ENCODE assay signal across 1 cellular context in the genomic region with DNA sequence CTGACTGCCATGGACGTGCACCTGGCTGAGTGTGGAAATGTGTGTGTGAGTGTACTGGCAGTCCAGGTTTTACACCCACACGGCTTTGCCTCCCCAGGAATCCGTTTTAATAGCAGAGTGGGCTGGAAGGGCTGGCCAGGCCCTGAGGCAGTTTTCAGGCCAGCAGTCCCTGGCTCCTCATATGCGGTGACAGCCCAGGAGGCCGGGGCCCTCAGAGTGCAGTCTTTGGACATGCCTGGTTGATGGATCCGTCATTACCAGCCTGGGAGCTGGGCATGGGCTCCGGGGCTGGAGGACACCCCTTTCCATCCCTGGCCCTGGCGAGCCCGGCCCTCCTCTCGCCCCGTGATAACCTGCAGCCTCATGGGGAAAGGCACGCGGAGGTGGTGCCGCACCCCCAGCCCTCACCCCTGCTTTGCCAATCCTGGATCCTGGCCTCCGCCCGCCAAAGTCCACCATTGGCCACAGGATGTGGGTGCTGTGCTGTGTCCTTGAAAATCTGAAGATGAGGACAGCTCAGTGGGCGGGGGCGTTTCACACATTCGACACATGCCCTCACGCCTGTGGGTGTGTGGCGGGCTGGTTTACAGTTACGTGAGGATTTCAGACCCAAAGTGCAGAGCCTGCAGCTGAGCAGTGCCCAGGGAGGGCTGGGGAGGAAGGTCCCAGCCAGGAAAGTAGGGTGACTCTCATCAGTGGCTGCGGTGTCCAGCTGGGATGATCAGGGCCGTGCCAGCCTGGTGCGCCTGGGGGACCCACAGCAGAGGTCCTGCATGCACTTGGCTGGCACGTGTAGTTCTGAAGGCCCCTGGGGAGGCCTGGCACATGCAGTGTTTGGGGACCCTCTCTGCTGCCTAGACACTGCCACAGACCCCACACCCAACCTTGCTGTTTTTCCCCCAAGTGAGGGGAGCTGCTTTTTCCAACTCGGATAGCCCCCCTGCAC.
TF ChIP-seq lines count a peak whose summit lies in the region.

No MANE protein-coding gene starts in this region.

TF ChIP-seq in HCT116, 20 proteins besides CTCF, POLR2A, EP300 and RAD21:
- no peak for TF ChIP-seq EGR1 (IDR thresholded peaks at IDR 0.05; ENCODE audit: low read depth)
- TF ChIP-seq ELF1 (IDR thresholded peaks at IDR 0.05; ENCODE audit: borderline replicate concordance, low read depth) = no peak
- no peak for TF ChIP-seq JUND (IDR thresholded peaks at IDR 0.05)
- no peak for TF ChIP-seq CBX3 (IDR thresholded peaks at IDR 0.05; ENCODE audit: low read depth)
- no peak for TF ChIP-seq POLR2AphosphoS5 (IDR thresholded peaks at IDR 0.05; ENCODE audit: low read depth, low read length)
- TF ChIP-seq ZFX (IDR thresholded peaks at IDR 0.05) = no peak
- TF ChIP-seq ATF3 (IDR thresholded peaks at IDR 0.05) = no peak
- no peak for TF ChIP-seq CEBPB (IDR thresholded peaks at IDR 0.05; ENCODE audit: low read depth)
- no peak for TF ChIP-seq FOSL1 (IDR thresholded peaks at IDR 0.05; ENCODE audit: low read depth)
- TF ChIP-seq SP1 (IDR thresholded peaks at IDR 0.05; ENCODE audit: low read depth) = no peak
- TF ChIP-seq SRF (IDR thresholded peaks at IDR 0.05; ENCODE audit: low read depth) = no peak
- no peak for TF ChIP-seq ZNF274 (IDR thresholded peaks at IDR 0.05; ENCODE audit: low read depth, low read length)
- TF ChIP-seq EZH2phosphoT487 (IDR thresholded peaks at IDR 0.05; ENCODE audit: borderline replicate concordance) = no peak
- TF ChIP-seq, protein P1, sequence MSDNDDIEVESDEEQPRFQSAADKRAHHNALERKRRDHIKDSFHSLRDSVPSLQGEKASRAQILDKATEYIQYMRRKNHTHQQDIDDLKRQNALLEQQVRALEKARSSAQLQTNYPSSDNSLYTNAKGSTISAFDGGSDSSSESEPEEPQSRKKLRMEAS (IDR thresholded peaks at IDR 0.05) = no peak
- TF ChIP-seq, protein P2, sequence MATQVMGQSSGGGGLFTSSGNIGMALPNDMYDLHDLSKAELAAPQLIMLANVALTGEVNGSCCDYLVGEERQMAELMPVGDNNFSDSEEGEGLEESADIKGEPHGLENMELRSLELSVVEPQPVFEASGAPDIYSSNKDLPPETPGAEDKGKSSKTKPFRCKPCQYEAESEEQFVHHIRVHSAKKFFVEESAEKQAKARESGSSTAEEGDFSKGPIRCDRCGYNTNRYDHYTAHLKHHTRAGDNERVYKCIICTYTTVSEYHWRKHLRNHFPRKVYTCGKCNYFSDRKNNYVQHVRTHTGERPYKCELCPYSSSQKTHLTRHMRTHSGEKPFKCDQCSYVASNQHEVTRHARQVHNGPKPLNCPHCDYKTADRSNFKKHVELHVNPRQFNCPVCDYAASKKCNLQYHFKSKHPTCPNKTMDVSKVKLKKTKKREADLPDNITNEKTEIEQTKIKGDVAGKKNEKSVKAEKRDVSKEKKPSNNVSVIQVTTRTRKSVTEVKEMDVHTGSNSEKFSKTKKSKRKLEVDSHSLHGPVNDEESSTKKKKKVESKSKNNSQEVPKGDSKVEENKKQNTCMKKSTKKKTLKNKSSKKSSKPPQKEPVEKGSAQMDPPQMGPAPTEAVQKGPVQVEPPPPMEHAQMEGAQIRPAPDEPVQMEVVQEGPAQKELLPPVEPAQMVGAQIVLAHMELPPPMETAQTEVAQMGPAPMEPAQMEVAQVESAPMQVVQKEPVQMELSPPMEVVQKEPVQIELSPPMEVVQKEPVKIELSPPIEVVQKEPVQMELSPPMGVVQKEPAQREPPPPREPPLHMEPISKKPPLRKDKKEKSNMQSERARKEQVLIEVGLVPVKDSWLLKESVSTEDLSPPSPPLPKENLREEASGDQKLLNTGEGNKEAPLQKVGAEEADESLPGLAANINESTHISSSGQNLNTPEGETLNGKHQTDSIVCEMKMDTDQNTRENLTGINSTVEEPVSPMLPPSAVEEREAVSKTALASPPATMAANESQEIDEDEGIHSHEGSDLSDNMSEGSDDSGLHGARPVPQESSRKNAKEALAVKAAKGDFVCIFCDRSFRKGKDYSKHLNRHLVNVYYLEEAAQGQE (IDR thresholded peaks at IDR 0.05; ENCODE audit: low read depth) = no peak
- no peak for TF ChIP-seq ZBTB33 (IDR thresholded peaks at IDR 0.05; ENCODE audit: extremely low read depth, insufficient replicate concordance, low read length)
- TF ChIP-seq EZH2 (IDR thresholded peaks at IDR 0.05) = no peak
- no peak for TF ChIP-seq SIN3A (IDR thresholded peaks at IDR 0.05; ENCODE audit: low read depth)
- TF ChIP-seq YY1 (IDR thresholded peaks at IDR 0.05; ENCODE audit: extremely low read depth, insufficient replicate concordance, low read depth, low read length) = no peak
- no peak for TF ChIP-seq TCF7L2 (IDR thresholded peaks at IDR 0.05; ENCODE audit: borderline replicate concordance, extremely low read depth, insufficient read depth, insufficient read length)
